In genomic region chr13:111950697-111951096, GRCh38 we compare ENCODE assay signal across 29 cellular contexts.
"Had no signal": no experiment of that assay in that cellular context is flagged by ENCODE, and none has a peak within 500 bp of the region (broad histone marks: within the 10 kb centered on the region; RNA-seq: fewer than 3 reads in every experiment).

No MANE protein-coding gene starts in this region.

- H3K9me3 ChIP-seq: colonic mucosa had no signal

- ATAC-seq: esophagus mucosa, T-helper 17 cell had no signal

- H3K27ac Mint-ChIP-seq: activated CD4-positive, alpha-beta memory T cell treated with anti-CD3 and anti-CD28 coated beads, Interleukin-2, amount 10 ng/mL, durations not matched to agents 7 days and 5 days; activated CD4-positive, alpha-beta T cell treated with anti-CD3 and anti-CD28 coated beads, Interleukin-2, amount 10 ng/mL, durations not matched to agents 7 days and 5 days; activated naive CD8-positive, alpha-beta T cell; activated T-helper 1 cell treated with anti-CD3 and anti-CD28 coated beads, Interleukin-12 subunit alpha, Interleukin-12 subunit beta, Interleukin-2, Interleukin-4 antibody, amounts not matched to agents 30 ng/mL and 10 ng/mL and 1 ng/mL, durations not matched to agents 14 hours and 24 hours and 36 hours; activated T-helper 2 cell treated with anti-CD3 and anti-CD28 coated beads, Interferon-gamma antibody, Interleukin-2, Interleukin-4, amounts not matched to agents 10 μg/mL and 5 μg/mL and 100 μg/mL, durations not matched to agents 14 hours and 24 hours and 36 hours; endodermal cell; T-helper 17 cell; T-helper 2 cell treated with Interferon-gamma antibody and Interleukin-4, amounts not matched to agents 5 μg/mL and 100 μg/mL, for 36 hours had no signal

- H3K27me3 ChIP-seq: brain microvascular endothelial cell, colonic mucosa had no signal

- H3K4me3 ChIP-seq: colonic mucosa had no signal

- H3K4me3 Mint-ChIP-seq: activated CD4-positive, alpha-beta memory T cell treated with anti-CD3 and anti-CD28 coated beads, Interleukin-2, amount 10 ng/mL, durations not matched to agents 7 days and 5 days; activated CD4-positive, alpha-beta T cell treated with anti-CD3 and anti-CD28 coated beads, Interleukin-2, amount 10 ng/mL, durations not matched to agents 7 days and 5 days; activated naive CD8-positive, alpha-beta T cell; activated T-helper 1 cell treated with anti-CD3 and anti-CD28 coated beads, Interleukin-12 subunit alpha, Interleukin-12 subunit beta, Interleukin-2, Interleukin-4 antibody, amounts not matched to agents 30 ng/mL and 10 ng/mL and 1 ng/mL, durations not matched to agents 14 hours and 24 hours and 36 hours; endodermal cell; T-helper 17 cell; T-helper 2 cell treated with Interferon-gamma antibody and Interleukin-4, amounts not matched to agents 5 μg/mL and 100 μg/mL, for 36 hours had no signal

- H3K9me3 Mint-ChIP-seq: activated T-helper 2 cell treated with anti-CD3 and anti-CD28 coated beads, Interferon-gamma antibody, Interleukin-2, Interleukin-4, amounts not matched to agents 10 μg/mL and 5 μg/mL and 100 μg/mL, durations not matched to agents 14 hours and 24 hours and 36 hours had no signal

- DNase-seq: activated CD4-positive, alpha-beta memory T cell treated with anti-CD3 and anti-CD28 coated beads, Interleukin-2, amount 10 ng/mL, durations not matched to agents 7 days and 5 days; activated CD4-positive, alpha-beta T cell treated with anti-CD3 and anti-CD28 coated beads for 1 hour; activated CD4-positive, alpha-beta T cell treated with anti-CD3 and anti-CD28 coated beads for 4 hours; activated CD4-positive, alpha-beta T cell treated with anti-CD3 and anti-CD28 coated beads, Interleukin-2, amount 10 ng/mL, durations not matched to agents 7 days and 5 days; activated CD4-positive, alpha-beta T cell treated with anti-CD3 and anti-CD28 coated beads, Interleukin-2, amount 50 U/mL, for 4 hours; activated gamma-delta T cell treated with Interleukin-2 at 50 U/mL for 16 hours; activated naive CD4-positive, alpha-beta T cell treated with anti-CD3 and anti-CD28 coated beads, Interleukin-2, amount 50 U/mL, for 16 hours; activated naive CD4-positive, alpha-beta T cell treated with Interleukin-2 at 50 U/mL for 16 hours; activated T-cell treated with anti-CD3 and anti-CD28 coated beads, Interleukin-2, amount 50 U/mL, for 1 hour; activated T-cell treated with anti-CD3 and anti-CD28 coated beads, Interleukin-2, amount 50 U/mL, for 48 hours; amniotic stem cell; anterior cingulate cortex; brain microvascular endothelial cell; caudate nucleus; colonic mucosa; effector memory CD4-positive, alpha-beta T cell; foreskin fibroblast; T-helper 1 cell; T-helper 17 cell; T1000 had no signal

- H3K27me3 Mint-ChIP-seq: activated CD4-positive, alpha-beta memory T cell treated with anti-CD3 and anti-CD28 coated beads, Interleukin-2, amount 10 ng/mL, durations not matched to agents 7 days and 5 days; activated CD4-positive, alpha-beta T cell treated with anti-CD3 and anti-CD28 coated beads, Interleukin-2, amount 10 ng/mL, durations not matched to agents 7 days and 5 days; T-helper 17 cell had no signal

- H3K36me3 Mint-ChIP-seq: activated naive CD8-positive, alpha-beta T cell had no signal

- FAIRE-seq: astrocyte, bronchial epithelial cell, frontal cortex had no signal

- H3K4me1 Mint-ChIP-seq: activated CD4-positive, alpha-beta memory T cell treated with anti-CD3 and anti-CD28 coated beads, Interleukin-2, amount 10 ng/mL, durations not matched to agents 7 days and 5 days; activated CD4-positive, alpha-beta T cell treated with anti-CD3 and anti-CD28 coated beads, Interleukin-2, amount 10 ng/mL, durations not matched to agents 7 days and 5 days; T-helper 17 cell had no signal

- H3K36me3 ChIP-seq: brain microvascular endothelial cell, colonic mucosa had no signal

- H3K4me1 ChIP-seq: colonic mucosa had no signal

- H3K27ac ChIP-seq: brain microvascular endothelial cell, colonic mucosa had no signal
